8 cellular contexts compared by ENCODE assay signal in the genomic region with DNA sequence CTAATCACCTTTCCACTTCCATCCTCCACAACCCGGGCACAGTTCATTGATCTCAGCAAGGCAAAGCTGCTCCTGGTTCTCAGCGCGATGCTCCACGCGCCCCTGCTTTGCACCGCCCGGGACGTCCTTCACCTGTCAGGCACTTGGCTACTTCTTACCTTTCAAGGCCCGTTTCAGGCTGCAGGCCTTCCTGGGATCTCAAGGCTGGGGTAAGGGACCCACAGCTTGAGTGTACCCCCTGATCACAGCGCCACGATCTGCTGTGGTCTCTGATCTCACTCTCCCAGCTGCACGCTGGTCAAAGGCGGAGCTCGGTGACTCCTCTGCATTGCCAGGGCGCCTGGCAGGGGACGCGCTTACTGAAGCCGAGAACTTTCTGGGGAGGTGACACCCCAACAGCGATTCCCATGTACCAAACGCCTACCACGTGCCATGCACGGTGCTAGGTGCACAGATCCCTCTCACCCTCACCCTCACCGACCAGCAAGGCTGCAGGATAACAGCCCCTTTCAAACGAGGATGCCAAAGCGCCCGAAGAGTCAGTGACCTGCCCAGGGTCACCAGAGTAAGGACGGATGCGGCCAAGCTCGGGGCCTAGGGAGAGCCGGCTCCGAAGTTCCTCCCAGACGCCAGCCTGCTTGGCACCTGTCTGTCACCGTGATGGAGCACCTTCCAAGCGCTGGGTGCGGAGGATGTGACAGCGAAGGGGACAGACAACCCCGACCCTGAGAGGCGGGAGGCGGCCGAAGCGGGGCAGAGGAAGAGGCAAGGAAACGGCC. TPM values are rescaled to one million over a fixed set of nuclear protein-coding genes. Genes with fewer than 3 reads are reported as not detected.
DNase-seq lines count a peak whose midpoint lies in the region; ATAC-seq lines count a peak whose summit lies in the region.

No MANE protein-coding gene starts in this region.

- peak overlapping the region; percentile 95 to 96 for H3K27ac ChIP-seq in esophagus (ENCODE audit: low read depth in 2 of 2, low read length in 1 of 2)
- H3K27ac ChIP-seq in muscle layer of colon (ENCODE audit: low read depth, low read length), result peak overlapping the region; percentile 92

- H3K27me3 ChIP-seq in esophagus (ENCODE audit: control insufficient read depth in 1 of 2, insufficient read depth in 2 of 2, low read length in 2 of 2) (no peaks in the 10 kb centered on the region), muscle layer of colon (ENCODE audit: control insufficient read depth in 1 of 2, insufficient read depth in 2 of 2, low read length in 2 of 2) (no peaks in the 10 kb centered on the region)

- H3K4me3 ChIP-seq in esophagus (ENCODE audit: low read depth in 1 of 2, low read length in 2 of 2) (peak overlapping the region; percentile 87 to 99), muscle layer of colon (ENCODE audit: low read depth in 1 of 2, low read length in 2 of 2) (peak overlapping the region; percentile 95 to 98)

- H3K36me3 ChIP-seq in esophagus (ENCODE audit: control insufficient read depth in 2 of 2, insufficient read depth in 2 of 2, low read length in 1 of 2) (no peaks in the 10 kb centered on the region), muscle layer of colon (ENCODE audit: insufficient read depth, low read length) (no peaks in the 10 kb centered on the region)

- H3K9ac ChIP-seq in muscle layer of colon (ENCODE audit: low read length), result peak overlapping the region; percentile 75

- no peaks in the 10 kb centered on the region for H3K9me3 ChIP-seq in esophagus (ENCODE audit: control insufficient read depth in 2 of 2, insufficient read depth in 1 of 2, low read depth in 1 of 2, low read length in 1 of 2)
- H3K9me3 ChIP-seq in muscle layer of colon (ENCODE audit: low read length), result no peaks in the 10 kb centered on the region

- 3% methylated on average over 39 to 42 of the region's 42 CpGs for WGBS in esophagus, 2 donors

- DNase-seq in NCI-H345 (lab: John Stamatoyannopoulos, UW) (peak; percentile 58), NCI-H345 treated with DMSO at 0.1 percent for 48 hours (lab: John Stamatoyannopoulos, UW; ENCODE audit: unreplicated experiment) (no peak), NCI-H146 (lab: John Stamatoyannopoulos, UW) (peak; percentile 71)
- peak; percentile 81 for DNase-seq in activated CD8-positive, alpha-beta memory T cell treated with anti-CD3 and anti-CD28 coated beads, Interleukin-2, amount 50 U/mL, for 48 hours
- peak; percentile 24 to 46 for DNase-seq in stimulated activated CD8-positive, alpha-beta memory T cell treated with anti-CD3 and anti-CD28 coated beads, Interleukin-7, amount 100 ng/mL, for 4 hours (ENCODE audit: low read depth in 2 of 2)

- ATAC-seq in HG02798 (IDR thresholded peaks at IDR 0.05; ENCODE audit: poor library complexity, unreplicated experiment), result peak; percentile 34

- peaks cover 3 to 9% of the 10 kb centered on the region in 2 donors for H3K4me1 ChIP-seq in esophagus (ENCODE audit: control insufficient read depth in 2 of 2, insufficient read depth in 2 of 2, low read length in 1 of 2)
- peaks cover 31% of the 10 kb centered on the region for H3K4me1 ChIP-seq in muscle layer of colon (ENCODE audit: insufficient read depth, low read length)

RNA-seq across cellular contexts. Expression of a gene that starts 0.8 kb away (rescaled TPM):
- 10 to 100 TPM; 47.9 to 48.3 TPM for polyA plus RNA-seq in esophagus

RNA-seq across cellular contexts. Expression of a gene that starts 0.9 kb away (rescaled TPM):
- 10 to 100 TPM; 11.9 to 17.6 TPM for polyA plus RNA-seq in esophagus

RNA-seq across cellular contexts. Expression of a gene that starts 51.8 kb away (rescaled TPM):
- polyA plus RNA-seq in esophagus, result 10 to 100 TPM; 36.2 to 42.2 TPM
